17 cellular contexts compared by ENCODE assay signal in the genomic region with DNA sequence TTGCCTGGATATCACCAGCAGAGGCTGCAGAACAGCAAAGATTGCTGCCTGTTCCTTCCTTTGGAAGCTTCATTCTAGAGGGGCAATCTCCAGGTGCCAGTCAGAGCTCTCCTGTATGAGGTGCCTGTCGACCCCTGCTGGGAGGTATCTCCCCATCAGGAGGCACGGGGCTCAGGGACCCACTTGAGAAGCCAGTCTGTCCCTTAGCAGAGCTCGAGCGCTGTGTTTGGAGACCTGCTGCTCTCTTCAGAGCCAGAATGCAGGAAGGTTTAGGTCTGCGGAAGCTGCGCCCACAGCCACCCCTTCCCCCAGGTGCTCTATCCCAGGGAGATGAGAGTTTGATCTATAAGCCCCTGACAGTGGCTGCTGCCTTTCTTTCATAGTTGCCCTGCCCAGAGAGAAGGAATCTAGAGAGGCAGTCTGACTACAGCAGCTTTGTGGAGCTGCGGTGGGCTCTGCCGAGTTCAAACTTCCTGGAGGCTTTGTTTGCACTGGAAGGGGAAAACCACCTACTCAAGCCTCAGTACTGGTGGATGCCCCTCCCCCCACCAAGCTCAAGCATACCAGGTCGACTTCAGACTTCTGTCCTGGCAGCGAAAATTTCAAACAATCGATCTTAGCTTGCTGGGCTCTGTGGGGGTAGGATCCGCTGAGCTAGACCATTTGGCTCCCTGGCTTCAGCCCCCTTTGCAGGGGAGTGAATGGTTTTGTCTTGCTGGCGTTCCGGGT. TPM values are rescaled to one million over a fixed set of nuclear protein-coding genes. Genes with fewer than 3 reads are reported as not detected.
"Had no signal": no experiment of that assay in that cellular context is flagged by ENCODE, and none has a peak within 500 bp of the region (broad histone marks: within the 10 kb centered on the region; RNA-seq: fewer than 3 reads in every experiment).

No MANE protein-coding gene starts in this region.

- H3K36me3 Mint-ChIP-seq: activated CD4-positive, alpha-beta memory T cell treated with anti-CD3 and anti-CD28 coated beads for 36 hours; activated naive CD8-positive, alpha-beta T cell treated with anti-CD3 and anti-CD28 coated beads for 36 hours had no signal

- H3K36me3 ChIP-seq: heart left ventricle, left ventricle myocardium inferior, stomach, thoracic aorta had no signal

- H3K4me3 ChIP-seq: dorsolateral prefrontal cortex, heart left ventricle, left ventricle myocardium inferior, stomach, thoracic aorta had no signal

- H3K9me3 ChIP-seq: thoracic aorta had no signal

- H3K27ac ChIP-seq: dorsolateral prefrontal cortex, heart left ventricle, left ventricle myocardium inferior, parathyroid adenoma, stomach, thoracic aorta had no signal

- H3K4me3 Mint-ChIP-seq: activated CD4-positive, alpha-beta memory T cell treated with anti-CD3 and anti-CD28 coated beads for 36 hours; activated naive CD8-positive, alpha-beta T cell treated with anti-CD3 and anti-CD28 coated beads for 36 hours; nephron progenitor cell had no signal

- H3K27ac Mint-ChIP-seq: activated CD4-positive, alpha-beta memory T cell treated with anti-CD3 and anti-CD28 coated beads for 36 hours; activated naive CD8-positive, alpha-beta T cell treated with anti-CD3 and anti-CD28 coated beads for 36 hours; nephron progenitor cell had no signal

- DNase-seq: activated CD4-positive, alpha-beta memory T cell treated with anti-CD3 and anti-CD28 coated beads for 36 hours; activated gamma-delta T cell; activated naive CD8-positive, alpha-beta T cell treated with anti-CD3 and anti-CD28 coated beads for 36 hours; activated T-cell treated with anti-CD3 and anti-CD28 coated beads, Interleukin-2, amount 50 U/mL, for 48 hours; dorsolateral prefrontal cortex; foreskin melanocyte; kidney; left ventricle myocardium inferior; mesenchymal stem cell; nephron progenitor cell; retina; stomach; T-helper 2 cell had no signal

- H3K9ac ChIP-seq: parathyroid adenoma had no signal

- H3K4me1 Mint-ChIP-seq: activated naive CD8-positive, alpha-beta T cell treated with anti-CD3 and anti-CD28 coated beads for 36 hours; nephron progenitor cell had no signal

- H3K27me3 Mint-ChIP-seq: activated CD4-positive, alpha-beta memory T cell treated with anti-CD3 and anti-CD28 coated beads for 36 hours; activated naive CD8-positive, alpha-beta T cell treated with anti-CD3 and anti-CD28 coated beads for 36 hours had no signal

- H3K4me1 ChIP-seq: heart left ventricle, left ventricle myocardium inferior, parathyroid adenoma, stomach had no signal

- ATAC-seq: activated CD4-positive, CD25-positive, alpha-beta regulatory T cell treated with anti-CD3 and anti-CD28 coated beads, Interleukin-2, amount 50 U/mL, for 24 hours; heart left ventricle had no signal

- H3K27me3 ChIP-seq: stomach had no signal

RNA-seq across cellular contexts. Expression of gene DKK2, which starts 57.9 kb away (rescaled TPM):
- total RNA-seq: activated CD4-positive, alpha-beta memory T cell treated with anti-CD3 and anti-CD28 coated beads for 36 hours; activated naive CD8-positive, alpha-beta T cell treated with anti-CD3 and anti-CD28 coated beads for 36 hours had no signal
